8 cellular contexts compared by ENCODE assay signal in the genomic region with DNA sequence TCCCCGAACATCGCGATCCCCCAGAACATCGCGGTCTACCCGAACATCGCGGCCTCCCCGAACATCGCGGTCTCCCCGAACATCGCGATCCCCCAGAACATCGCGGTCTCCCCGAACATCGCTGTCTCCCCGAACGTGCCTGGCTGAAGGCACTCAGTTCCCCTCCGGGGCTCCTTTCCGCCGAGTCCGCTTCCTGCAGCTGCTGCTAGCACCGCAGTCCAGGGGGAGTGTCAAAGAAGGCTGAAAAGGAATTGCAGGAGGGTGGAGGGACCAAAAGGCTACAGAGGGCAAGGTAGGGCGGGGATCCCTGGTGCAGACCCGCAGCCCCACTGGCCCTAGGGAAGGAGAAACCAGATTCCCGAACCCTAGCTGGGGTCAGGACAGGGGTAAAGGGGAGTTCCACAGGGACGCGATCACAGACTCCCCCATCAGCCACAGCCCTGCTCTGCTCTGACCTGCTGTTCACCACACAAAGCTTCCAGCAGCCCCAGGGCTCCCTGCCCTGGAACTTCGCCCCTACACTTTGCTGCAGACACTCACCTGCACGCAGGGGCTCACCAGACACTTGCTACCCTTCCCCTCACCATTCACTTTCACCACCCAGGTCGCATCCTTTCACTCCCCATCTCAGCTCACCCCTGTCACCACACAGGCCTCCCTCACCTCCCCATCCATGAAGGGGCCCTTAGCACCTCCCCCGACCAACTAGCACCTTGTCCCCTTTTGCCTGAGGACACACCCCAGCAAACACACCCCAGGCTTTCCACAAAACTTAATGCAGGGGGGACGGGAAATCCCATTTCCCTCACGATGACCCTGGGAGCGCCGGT. TPM values are rescaled to one million over a fixed set of nuclear protein-coding genes. Genes with fewer than 3 reads are reported as not detected.
DNase-seq lines count a peak whose midpoint lies in the region; ATAC-seq lines count a peak whose summit lies in the region.

No MANE protein-coding gene starts in this region.

- peaks cover 80% of the 10 kb centered on the region for H3K27me3 ChIP-seq in H7 (ENCODE audit: control insufficient read depth, insufficient read depth, low read length)

- DNase-seq in H7 = peak; percentile 77
- DNase-seq in activated CD8-positive, alpha-beta memory T cell treated with anti-CD3 and anti-CD28 coated beads, Interleukin-2, amount 50 U/mL, for 4 hours = peak; percentile 39
- DNase-seq in left cardiac atrium = peak; percentile 39
- peak; percentile 33 to 39 for DNase-seq in stimulated activated CD4-positive, alpha-beta T cell treated with anti-CD3 and anti-CD28 coated beads, Interleukin-2, amount 100 ng/mL, for 24 hours
- no peak for DNase-seq in anterior cingulate cortex (lab: John Stamatoyannopoulos, UW)
- no peak for DNase-seq in GM19240 (ENCODE audit: insufficient read length, low spot score)
- no peak for DNase-seq in NCI-H2081 treated with DMSO at 0.1 percent for 48 hours (lab: John Stamatoyannopoulos, UW)

- ATAC-seq in left cardiac atrium = peak in 1 of 2 donors; percentile 28
- no peak for ATAC-seq in GM18909 (IDR thresholded peaks at IDR 0.05; ENCODE audit: poor library complexity, unreplicated experiment)

- intact Hi-C loops in left cardiac atrium (cut with DNase I) = no loop called here

- peak overlapping the region; percentile 47 for H3K4me3 ChIP-seq in H7 (ENCODE audit: insufficient read depth, low read depth, low read length)

- H3K36me3 ChIP-seq in H7 (replicated peaks; ENCODE audit: control insufficient read depth, insufficient read depth, low read length) = no peaks in the 10 kb centered on the region

RNA-seq across cellular contexts. Expression of a gene that starts 1.7 kb away (rescaled TPM):
- 0.28 and 0.33 TPM in 2 replicates for total RNA-seq in H7 (2014; rRNA removed; shearing (Covaris generic))
- total RNA-seq in left cardiac atrium = under 1 TPM; 0.08 to 0.12 TPM

RNA-seq across cellular contexts. Expression of a gene that starts 23.6 kb away (rescaled TPM):
- not detected in 2 replicates for total RNA-seq in H7 (2014; rRNA removed; shearing (Covaris generic))
- 1 to 10 TPM in 1 of 2 donors, under 1 TPM in 1; 0.71 to 1.1 TPM for total RNA-seq in left cardiac atrium

RNA-seq across cellular contexts. Expression of a gene that starts 42.5 kb away (rescaled TPM):
- total RNA-seq in H7 (2014; rRNA removed; shearing (Covaris generic)) = not detected in 2 replicates
- 1 to 10 TPM in 1 of 2 donors, under 1 TPM in 1; 0.55 to 1.1 TPM for total RNA-seq in left cardiac atrium

RNA-seq across cellular contexts. Expression of a gene that starts 59.9 kb away (rescaled TPM):
- not detected in 2 replicates for total RNA-seq in H7 (2014; rRNA removed; shearing (Covaris generic))
- total RNA-seq in left cardiac atrium = not detected

Comparison
In these comparisons a context has a peak if more than half of its experiments do, and no peak if none do; other contexts are left out.
1. DNase-seq: peak in H7 (single experiment), activated CD8-positive, alpha-beta memory T cell treated with anti-CD3 and anti-CD28 coated beads, Interleukin-2, amount 50 U/mL, for 4 hours (single experiment), left cardiac atrium (single experiment) and stimulated activated CD4-positive, alpha-beta T cell treated with anti-CD3 and anti-CD28 coated beads, Interleukin-2, amount 100 ng/mL, for 24 hours (2 of 2); none in anterior cingulate cortex (0 of 58), GM19240 (single experiment) and NCI-H2081 treated with DMSO at 0.1 percent for 48 hours (single experiment).